7 cellular contexts compared by ENCODE assay signal in the genomic region with DNA sequence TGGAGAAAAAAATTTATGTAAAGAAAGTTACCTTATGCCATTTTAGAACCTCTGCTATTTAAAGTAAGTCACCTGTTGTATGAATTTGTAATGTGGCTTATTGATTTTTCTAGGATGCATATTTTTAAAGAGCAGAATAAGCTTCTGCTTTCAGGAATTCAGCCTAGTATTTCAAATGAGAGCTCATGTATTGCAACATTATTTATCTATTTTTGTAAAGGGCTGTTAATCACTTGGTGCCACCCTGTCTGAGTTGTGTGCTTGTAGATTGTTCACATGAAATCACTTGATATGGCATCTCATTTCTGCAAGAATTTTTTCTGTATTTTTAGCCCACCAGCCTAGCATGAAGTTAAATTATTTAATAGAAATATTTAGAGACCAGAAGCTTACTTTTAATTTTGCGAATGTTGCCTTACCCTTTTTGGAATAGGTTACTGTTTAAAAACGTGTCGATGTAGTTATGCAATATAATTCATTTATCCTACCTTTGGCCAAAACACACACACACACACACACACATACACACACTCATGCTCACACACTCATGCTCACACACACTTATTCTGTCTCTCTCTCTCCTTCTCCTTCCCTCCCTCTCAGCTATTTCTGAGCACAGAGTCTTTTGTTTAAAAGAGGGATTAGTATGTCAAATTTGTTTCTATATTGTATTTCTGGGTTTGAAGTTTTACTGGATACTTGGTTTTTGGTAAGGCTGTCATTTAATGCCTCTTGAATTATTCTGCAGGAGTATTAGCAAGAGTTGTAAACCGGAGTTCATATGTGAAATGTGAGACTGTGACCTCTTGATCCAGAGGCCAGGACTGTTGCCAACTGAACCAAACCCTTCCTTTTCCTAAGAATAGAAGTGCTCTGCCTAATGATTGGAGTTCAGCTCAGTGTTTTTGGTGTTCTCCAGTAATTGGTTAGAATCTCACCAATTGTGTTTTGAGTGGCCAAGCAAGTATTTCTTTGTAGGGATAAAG. TPM values are rescaled to one million over a fixed set of nuclear protein-coding genes. Genes with fewer than 3 reads are reported as not detected.
DNase-seq lines count a peak whose midpoint lies in the region; ATAC-seq, FAIRE-seq and TF ChIP-seq lines count a peak whose summit lies in the region.

No MANE protein-coding gene starts in this region.

- peaks cover 0 to 24% of the 10 kb centered on the region in 2 donors for H3K4me1 ChIP-seq in lung (ENCODE audit: control insufficient read depth in 2 of 2, insufficient read depth in 2 of 2, low read length in 2 of 2)
- peaks cover 22 to 46% (median 32%) of the 10 kb centered on the region in 4 donors for H3K4me1 ChIP-seq in upper lobe of left lung

- WGBS in lung, 2 donors = 31 to 59% methylated on average over 4 of the region's 4 CpGs
- WGBS in upper lobe of left lung, 2 donors = 35 to 37% methylated on average over 4 of the region's 4 CpGs

- TF ChIP-seq POLR2A in upper lobe of left lung (IDR thresholded peaks at IDR 0.05) (no peak), GM12892 (IDR thresholded peaks at IDR 0.05; ENCODE audit: low read depth, low read length) (no peak)

- intact Hi-C loops in dorsolateral prefrontal cortex (cut with DNase I) = no loop called here

- no peak for TF ChIP-seq EP300 in upper lobe of left lung (IDR thresholded peaks at IDR 0.05)

- TF ChIP-seq CTCF in lung (IDR thresholded peaks at IDR 0.05; ENCODE audit: control extremely low read depth, extremely low read depth) (no peak), upper lobe of left lung (IDR thresholded peaks at IDR 0.05) (no peak), dorsolateral prefrontal cortex (IDR thresholded peaks at IDR 0.05 in 54 of 56, conservative IDR thresholded peaks at IDR 0.05 in 2 of 56; ENCODE audit: low read depth in 1 of 56, partially characterized antibody in 56 of 56) (no peak)

- H3K4me3 ChIP-seq in lung = no peak overlapping the region
- H3K4me3 ChIP-seq in upper lobe of left lung = no peak overlapping the region
- no peak overlapping the region for H3K4me3 ChIP-seq in dorsolateral prefrontal cortex

- DNase-seq in NCI-H460 (ENCODE audit: extremely low read depth, low read depth) = peak; percentile 26
- DNase-seq in dermis microvascular lymphatic vessel endothelial cell (ENCODE audit: low read depth in 2 of 2) = peak; percentile 20 to 50
- DNase-seq in lung (ENCODE audit: low spot score) = peak; percentile 43
- DNase-seq in upper lobe of left lung = peak in 1 of 2 donors; percentile 43
- no peak for DNase-seq in DMS79 treated with DMSO at 0.1 percent for 48 hours (lab: John Stamatoyannopoulos, UW)
- DNase-seq in dorsolateral prefrontal cortex = no peak
- no peak for DNase-seq in GM12892 (ENCODE audit: insufficient read length)

- ATAC-seq in lung (ENCODE audit: insufficient read depth, low FRiP score) (no peak), upper lobe of left lung (ENCODE audit: low FRiP score in 2 of 2) (no peak)

- FAIRE-seq in GM12892 (lab: Jason Lieb, UNC) = no peak

- peak overlapping the region; percentile 40 to 77 for H3K27ac ChIP-seq in lung (ENCODE audit: low read depth in 1 of 2, low read length in 1 of 2)
- H3K27ac ChIP-seq in upper lobe of left lung = peak overlapping the region; percentile 2 to 48 (median 32)
- H3K27ac ChIP-seq in dorsolateral prefrontal cortex = no peak overlapping the region

- H3K36me3 ChIP-seq in lung (ENCODE audit: control insufficient read depth in 2 of 2, insufficient read depth in 2 of 2, low read length in 2 of 2) = no peaks in the 10 kb centered on the region
- no peaks in the 10 kb centered on the region for H3K36me3 ChIP-seq in upper lobe of left lung

- H3K9me3 ChIP-seq in lung (ENCODE audit: control insufficient read depth in 2 of 2, insufficient read depth in 1 of 2, low read length in 1 of 2) (no peaks in the 10 kb centered on the region), upper lobe of left lung (no peaks in the 10 kb centered on the region)

- H3K27me3 ChIP-seq in lung (ENCODE audit: control insufficient read depth, insufficient read depth) = no peaks in the 10 kb centered on the region
- no peaks in the 10 kb centered on the region for H3K27me3 ChIP-seq in upper lobe of left lung
- H3K27me3 ChIP-seq in dorsolateral prefrontal cortex = no peaks in the 10 kb centered on the region

RNA-seq across cellular contexts. Expression of gene YAP1, which starts 34.4 kb away (rescaled TPM):
- total RNA-seq in NCI-H460 (2014; rRNA removed; shearing (Covaris generic)) = 49.6 and 57.7 TPM in 2 replicates
- polyA plus RNA-seq in NCI-H460 (2014; cell fraction: nucleus; rRNA removed) = 17.1 and 20.5 TPM in 2 replicates
- total RNA-seq in dermis microvascular lymphatic vessel endothelial cell = 63.3 and 109 TPM in 2 replicates
- total RNA-seq in lung = 100 to 1,000 TPM; 120 to 257 TPM
- polyA plus RNA-seq in lung = 10 to 100 TPM; 29.5 to 41.2 TPM
- 100 to 1,000 TPM in 5 of 6 donors, 10 to 100 TPM in 1; 99.2 to 262 (median 190) TPM for total RNA-seq in upper lobe of left lung
- 10 to 100 TPM; 13.0 to 89.9 (median 29.4) TPM for total RNA-seq in dorsolateral prefrontal cortex
- polyA plus RNA-seq in GM12892 (2012; ENCODE audit: missing spikeins) = 0.13 TPM

Comparison
In these comparisons a context has a peak if more than half of its experiments do, and no peak if none do; other contexts are left out.
1. DNase-seq: peak in NCI-H460 (single experiment), dermis microvascular lymphatic vessel endothelial cell (2 of 2) and lung (single experiment); none in DMS79 treated with DMSO at 0.1 percent for 48 hours (single experiment), dorsolateral prefrontal cortex (0 of 10) and GM12892 (single experiment).
2. H3K27ac ChIP-seq: peak in lung (2 of 2) and upper lobe of left lung (4 of 4); none in dorsolateral prefrontal cortex (0 of 59).